ENCODE assay signal across 10 cellular contexts in the genomic region with DNA sequence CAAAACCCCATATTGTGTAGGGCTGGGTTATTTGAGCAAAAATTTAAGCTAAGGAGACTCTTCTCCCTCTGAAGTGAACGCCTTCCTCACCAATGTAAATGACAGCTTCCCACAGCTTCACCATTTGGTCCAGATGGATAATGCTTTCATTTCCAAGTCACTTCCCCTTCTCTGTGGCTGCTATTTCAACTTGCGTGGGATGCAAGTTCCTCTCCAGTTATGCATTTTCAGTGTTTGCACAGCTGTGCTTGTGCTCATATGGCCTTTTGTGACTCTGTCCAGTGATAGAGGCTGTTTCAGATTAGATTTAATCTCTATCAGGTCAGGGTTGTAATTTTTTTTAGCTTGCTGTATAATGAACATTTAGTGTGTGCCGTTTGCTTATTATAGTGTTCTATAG.
DNase-seq lines count a peak whose midpoint lies in the region; ATAC-seq and TF ChIP-seq lines count a peak whose summit lies in the region.
"Had no signal": no experiment of that assay in that cellular context is flagged by ENCODE, and none has a peak within 500 bp of the region (broad histone marks: within the 10 kb centered on the region; RNA-seq: fewer than 3 reads in every experiment).

No MANE protein-coding gene starts in this region.

- H3K4me1 ChIP-seq in fibroblast of lung (ENCODE audit: control insufficient read depth, extremely low read depth, insufficient read depth, low read length): peaks cover 36% of the 10 kb centered on the region
- H3K4me1 ChIP-seq: A549 had no signal

- H3K27ac ChIP-seq in fibroblast of lung (ENCODE audit: insufficient read depth, low read length) (peak overlapping the region; percentile 71), coronary artery (no peak overlapping the region)
- H3K27ac ChIP-seq: A549 had no signal

- H4K20me1 ChIP-seq in fibroblast of lung (ENCODE audit: control insufficient read depth, extremely low read depth, insufficient read depth, low read length): no peaks in the 10 kb centered on the region

- no peak overlapping the region for H3K27ac Mint-ChIP-seq in activated naive CD4-positive, alpha-beta T cell treated with anti-CD3 and anti-CD28 coated beads, Interleukin-2, amount 50 U/mL, for 72 hours

- DNase-seq in NOMO-1 treated with DMSO at 0.1 percent for 48 hours (lab: John Stamatoyannopoulos, UW; ENCODE audit: unreplicated experiment) (peak; percentile 21), NOMO-1 treated with dmso at 0.1 percent for 144 hours (lab: John Stamatoyannopoulos, UW; ENCODE audit: unreplicated experiment) (no peak), NCI-H748 (lab: John Stamatoyannopoulos, UW; ENCODE audit: unreplicated experiment) (peak; percentile 98), fibroblast of lung (ENCODE audit: low read depth in 2 of 2) (peak; percentile 93 to 95), coronary artery (ENCODE audit: low spot score) (no peak), DMS114 treated with DMSO at 0.1 percent for 48 hours (lab: John Stamatoyannopoulos, UW; ENCODE audit: unreplicated experiment) (no peak)
- DNase-seq in activated CD4-positive, alpha-beta T cell treated with anti-CD3 and anti-CD28 coated beads for 48 hours: no peak
- DNase-seq in activated naive CD4-positive, alpha-beta T cell treated with anti-CD3 and anti-CD28 coated beads, Interleukin-2, amount 50 U/mL, for 72 hours (ENCODE audit: low spot score in 2 of 2): no peak

- no peak for TF ChIP-seq CTCF in fibroblast of lung (conservative IDR thresholded peaks at IDR 0.05 in 1 of 2, IDR thresholded peaks at IDR 0.05 in 1 of 2; ENCODE audit: low read depth in 1 of 2, low read length in 2 of 2)
- no peak for TF ChIP-seq CTCF in coronary artery (IDR thresholded peaks at IDR 0.05)

- no peaks in the 10 kb centered on the region for H3K9me3 Mint-ChIP-seq in activated naive CD4-positive, alpha-beta T cell treated with anti-CD3 and anti-CD28 coated beads, Interleukin-2, amount 50 U/mL, for 72 hours

- H3K4me3 ChIP-seq in fibroblast of lung (replicated peaks in 1 of 4; ENCODE audit: control extremely low read depth in 1 of 4, insufficient read depth in 1 of 4, low read depth in 3 of 4, low read length in 4 of 4): no peak overlapping the region
- no peak overlapping the region for H3K4me3 ChIP-seq in coronary artery
- H3K4me3 ChIP-seq: A549, mucosa of descending colon had no signal

- ATAC-seq in activated naive CD4-positive, alpha-beta T cell treated with anti-CD3 and anti-CD28 coated beads, Interleukin-2, amount 50 U/mL, for 72 hours: no peak
- ATAC-seq: A549, mucosa of descending colon had no signal

- H3K79me2 ChIP-seq in fibroblast of lung (ENCODE audit: control insufficient read depth, insufficient read depth, low read length): peaks cover 6% of the 10 kb centered on the region

- H3K9ac ChIP-seq in fibroblast of lung (ENCODE audit: insufficient read depth, low read length): no peak overlapping the region

- H3K27me3 ChIP-seq in fibroblast of lung (ENCODE audit: control insufficient read depth, insufficient read depth, low read length): no peaks in the 10 kb centered on the region

- no peaks in the 10 kb centered on the region for H3K36me3 Mint-ChIP-seq in activated naive CD4-positive, alpha-beta T cell treated with anti-CD3 and anti-CD28 coated beads, Interleukin-2, amount 50 U/mL, for 72 hours

- peak overlapping the region; percentile 55 for H3K4me2 ChIP-seq in fibroblast of lung (ENCODE audit: extremely low read depth, insufficient read depth, low read length)
- H3K4me2 ChIP-seq: A549 had no signal

- no peaks in the 10 kb centered on the region for H3K9me3 ChIP-seq in fibroblast of lung (ENCODE audit: control insufficient read depth, insufficient read depth, low read depth, low read length)
- H3K9me3 ChIP-seq: A549 had no signal

- no peak overlapping the region for H2AFZ ChIP-seq in fibroblast of lung (ENCODE audit: low read length)

- peaks cover 5% of the 10 kb centered on the region for H3K36me3 ChIP-seq in fibroblast of lung (ENCODE audit: control insufficient read depth, insufficient read depth, low read length)

Comparison
In these comparisons a context has a peak if more than half of its experiments do, and no peak if none do; other contexts are left out.
1. DNase-seq: peak in NOMO-1 treated with DMSO at 0.1 percent for 48 hours (single experiment), NCI-H748 (single experiment) and fibroblast of lung (2 of 2); none in NOMO-1 treated with dmso at 0.1 percent for 144 hours (single experiment), activated CD4-positive, alpha-beta T cell treated with anti-CD3 and anti-CD28 coated beads for 48 hours (single experiment), activated naive CD4-positive, alpha-beta T cell treated with anti-CD3 and anti-CD28 coated beads, Interleukin-2, amount 50 U/mL, for 72 hours (0 of 2), coronary artery (single experiment) and DMS114 treated with DMSO at 0.1 percent for 48 hours (single experiment).